In genomic region chr5:110054240-110054639, GRCh38 we compare ENCODE assay signal across 8 cellular contexts.
DNase-seq lines count a peak whose midpoint lies in the region; ATAC-seq, FAIRE-seq and TF ChIP-seq lines count a peak whose summit lies in the region.

No MANE protein-coding gene starts in this region.

- no peak overlapping the region for H3K4me3 ChIP-seq in GM06990 (replicated peaks; ENCODE audit: low read depth, low read length)
- H3K4me3 ChIP-seq in HEK293 (ENCODE audit: low read depth, low read length) = no peak overlapping the region
- no peak overlapping the region for H3K4me3 ChIP-seq in pancreas

- H3K27ac ChIP-seq in HEK293 (ENCODE audit: extremely low read depth, low read depth, low read length) (no peak overlapping the region), pancreas (no peak overlapping the region)

- CTCF ChIA-PET in HEK293 (lab: Yijun Ruan, JAX) = interaction anchor here (0.5 to 1.3 kb wide), 8 partner anchors 8 to 1792 kb away, joined by 3 to 5 read pairs (median 4); no protein-coding TSS in a partner anchor

- 50 to 60% methylated on average over 2 of the region's 2 CpGs for WGBS in pancreas, 2 donors

- H3K4me1 ChIP-seq in HEK293 (ENCODE audit: control insufficient read depth, insufficient read depth, low read length) = no peaks in the 10 kb centered on the region
- H3K4me1 ChIP-seq in pancreas = no peaks in the 10 kb centered on the region

- H3K9me3 ChIP-seq in HEK293 (ENCODE audit: control insufficient read depth, insufficient read depth, low read depth, low read length) = no peaks in the 10 kb centered on the region
- H3K9me3 ChIP-seq in pancreas = no peaks in the 10 kb centered on the region

- ATAC-seq in pancreas (peak in 3 of 4 donors; percentile 47 to 73 (median 56)), GM21526 (IDR thresholded peaks at IDR 0.05; ENCODE audit: low FRiP score, unreplicated experiment) (no peak), GM18873 (IDR thresholded peaks at IDR 0.05; ENCODE audit: low FRiP score, unreplicated experiment) (no peak)

- POLR2A ChIA-PET in HEK293 (lab: Yijun Ruan, JAX) = no interaction called here

- FAIRE-seq in pancreas (lab: Jason Lieb, UNC) = no peak

- H3K36me3 ChIP-seq in GM06990 (ENCODE audit: control insufficient read depth, insufficient read depth, low read length) (no peaks in the 10 kb centered on the region), HEK293 (ENCODE audit: control insufficient read depth in 2 of 2, insufficient read depth in 1 of 2, low read length in 2 of 2) (no peaks in the 10 kb centered on the region), pancreas (no peaks in the 10 kb centered on the region)

- TF ChIP-seq CTCF in GM06990 (IDR thresholded peaks at IDR 0.05; ENCODE audit: insufficient read depth, low read length, poor library complexity, severe bottlenecking) (peak; percentile 22), HEK293 (tag by site-specific recombination; IDR thresholded peaks at IDR 0.05) (no peak), pancreas (IDR thresholded peaks at IDR 0.05) (no peak)

- intact Hi-C loops in pancreas (cut with DNase I) = no loop called here

- DNase-seq in GM06990 (ENCODE audit: extremely low read depth, insufficient read length) (no peak), NCI-H128 (lab: John Stamatoyannopoulos, UW; ENCODE audit: unreplicated experiment) (peak; percentile 71), pancreas (peak in 1 of 6 donors; percentile 11)
- DNase-seq in activated CD4-positive, CD25-positive, alpha-beta regulatory T cell (lab: John Stamatoyannopoulos, UW) = peak; percentile 2 to 36 (median 20)
- DNase-seq in central memory CD4-positive, alpha-beta T cell = peak; percentile 84

- H3K27me3 ChIP-seq in GM06990 (replicated peaks; ENCODE audit: control insufficient read depth, insufficient read depth, low read length) = no peaks in the 10 kb centered on the region; the same call in 1 of the 2 replicates
- no peaks in the 10 kb centered on the region for H3K27me3 ChIP-seq in pancreas

TF ChIP-seq in HEK293, 187 proteins besides CTCF, POLR2A, EP300 and RAD21 (continues in another document):
- no peak for TF ChIP-seq SCRT1 (tag by site-specific recombination; IDR thresholded peaks at IDR 0.05; ENCODE audit: borderline replicate concordance)
- no peak for TF ChIP-seq ZNF571 (tag by site-specific recombination; IDR thresholded peaks at IDR 0.05)
- no peak for TF ChIP-seq ZNF335 (tag by site-specific recombination; conservative IDR thresholded peaks at IDR 0.05)
- no peak for TF ChIP-seq ZNF596 (tag by site-specific recombination; IDR thresholded peaks at IDR 0.05)
- no peak for TF ChIP-seq HIC1 (tag by site-specific recombination; IDR thresholded peaks at IDR 0.05)
- no peak for TF ChIP-seq PRDM2 (tag by site-specific recombination; IDR thresholded peaks at IDR 0.05; ENCODE audit: borderline replicate concordance)
- TF ChIP-seq ZNF660 (tag by site-specific recombination; IDR thresholded peaks at IDR 0.05) = peak; percentile 92
- TF ChIP-seq ZNF670 (tag by site-specific recombination; IDR thresholded peaks at IDR 0.05; ENCODE audit: low read depth) = no peak
- TF ChIP-seq KLF17 (tag by site-specific recombination; IDR thresholded peaks at IDR 0.05) = no peak
- TF ChIP-seq ZNF341 (tag by site-specific recombination; IDR thresholded peaks at IDR 0.05; ENCODE audit: low read depth) = no peak
- no peak for TF ChIP-seq ZNF530 (tag by site-specific recombination; IDR thresholded peaks at IDR 0.05; ENCODE audit: low read depth)
- no peak for TF ChIP-seq ZNF629 (tag by site-specific recombination; IDR thresholded peaks at IDR 0.05)
- TF ChIP-seq GLIS2 (tag by site-specific recombination; IDR thresholded peaks at IDR 0.05) = no peak
- peak; percentile 78; the same call in 1 of the 2 replicates for TF ChIP-seq ZNF311 (tag by site-specific recombination; IDR thresholded peaks at IDR 0.05; ENCODE audit: borderline replicate concordance)
- no peak for TF ChIP-seq ATF2 (tag by site-specific recombination; IDR thresholded peaks at IDR 0.05; ENCODE audit: low read depth)
- TF ChIP-seq FEZF1 (tag by site-specific recombination; IDR thresholded peaks at IDR 0.05) = peak; percentile 51; the same call in 1 of the 2 replicates
- no peak for TF ChIP-seq ZNF623 (tag by site-specific recombination; IDR thresholded peaks at IDR 0.05)

Comparison
In these comparisons a context has a peak if more than half of its experiments do, and no peak if none do; other contexts are left out.
1. ATAC-seq: peak in pancreas (3 of 4); none in GM21526 (single experiment) and GM18873 (single experiment).